Comparison of ENCODE assay signal across 8 cellular contexts in the genomic region with DNA sequence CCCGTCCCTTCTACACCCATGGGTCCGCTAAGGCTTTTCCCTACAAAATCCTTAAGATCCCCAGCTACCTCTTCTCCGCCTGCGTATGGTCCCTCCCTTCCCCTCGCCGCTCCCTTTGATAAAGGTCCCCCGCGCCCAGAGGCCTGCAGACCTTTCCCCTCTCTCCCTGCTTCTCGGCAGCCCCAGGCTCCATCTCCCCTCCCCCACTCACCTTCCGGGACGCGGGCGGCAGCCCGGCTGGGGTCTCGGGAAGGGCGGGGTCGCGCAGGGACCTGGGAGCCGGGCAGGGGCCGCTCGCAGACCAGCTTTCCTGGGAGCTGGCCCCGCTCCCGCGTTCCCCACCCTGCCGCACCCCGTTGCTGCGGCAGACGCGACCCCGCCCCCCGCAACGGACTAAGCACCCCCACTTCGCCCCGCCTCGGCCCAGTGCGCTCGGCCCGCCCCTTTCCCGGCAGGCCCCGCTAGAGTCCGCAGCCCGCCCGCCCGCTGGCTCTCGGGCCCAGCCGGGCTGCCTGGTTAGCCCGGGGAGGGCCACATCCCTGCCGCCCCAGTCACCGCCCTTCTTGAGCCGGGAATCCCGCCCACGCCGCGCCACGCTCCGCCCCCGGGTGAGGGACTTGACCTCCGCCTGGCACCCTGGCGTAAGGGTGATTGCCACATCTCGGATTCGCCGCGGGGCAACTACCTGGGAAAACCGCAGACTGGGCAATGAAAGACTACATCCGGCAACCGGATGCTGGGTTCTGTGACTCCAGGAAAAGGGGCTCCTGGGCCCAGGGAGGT. TPM values are rescaled to one million over a fixed set of nuclear protein-coding genes. Genes with fewer than 3 reads are reported as not detected.
A peak's percentile ranks its signal among the peaks of the same experiment; 100 is the strongest.
DNase-seq lines count a peak whose midpoint lies in the region; ATAC-seq and TF ChIP-seq lines count a peak whose summit lies in the region.

TSS of gene FLOT1 (minus strand) at position 372 of the 783 bp plus-strand sequence. CDS start 498 bp downstream, outside the sequence.

- H3K4me1 Mint-ChIP-seq in activated T-cell treated with anti-CD3 and anti-CD28 coated beads, Interleukin-2, amount 50 U/mL, for 24 hours (ENCODE audit: low read depth): peaks cover 75% of the 10 kb centered on the region

- BruUV-seq in IMR-90 (replicated peaks; lab: Mats Ljungman, UMichigan): no TSS peak

- no peaks in the 10 kb centered on the region for H3K27me3 Mint-ChIP-seq in activated T-cell treated with anti-CD3 and anti-CD28 coated beads, Interleukin-2, amount 50 U/mL, for 24 hours

- H3K56ac ChIP-seq in IMR-90 (ENCODE audit: extremely low read depth, insufficient read depth, low read length): peak within 1 kb of the TSS; percentile 98

- CTCF ChIA-PET in IMR-90 (lab: Yijun Ruan, JAX): interaction anchor here (1.2 kb wide), 1 partner anchor 10 kb away, joined by 3 read pairs; no protein-coding TSS in a partner anchor

- H4K91ac ChIP-seq in IMR-90 (ENCODE audit: insufficient read depth, low read depth, low read length): peak within 1 kb of the TSS; percentile 98

- ATAC-seq in GM21423 (IDR thresholded peaks at IDR 0.05; ENCODE audit: unreplicated experiment): peak; percentile 53
- ATAC-seq in IMR-90 (ENCODE audit: low read depth): peak; percentile 83

- peak within 1 kb of the TSS; percentile 98 for H3K27ac ChIP-seq in IMR-90 (ENCODE audit: insufficient read depth, low read length)

- H2BK5ac ChIP-seq in IMR-90 (ENCODE audit: low read depth, low read length, poor library complexity, severe bottlenecking): peak within 1 kb of the TSS; percentile 96

- H3K4ac ChIP-seq in IMR-90 (ENCODE audit: low read depth, low read length): peak within 1 kb of the TSS; percentile 100

- TF ChIP-seq POLR2A in IMR-90 (IDR thresholded peaks at IDR 0.05; ENCODE audit: low read depth, low read length) (peak; percentile 60), erythroblast (IDR thresholded peaks at IDR 0.05; ENCODE audit: low read length) (peak; percentile 63)

- peaks cover 67% of the 10 kb centered on the region for H3K36me3 Mint-ChIP-seq in activated T-cell treated with anti-CD3 and anti-CD28 coated beads, Interleukin-2, amount 50 U/mL, for 24 hours (ENCODE audit: low read depth)

- DNase-seq in Caki2 (ENCODE audit: low read depth) (peak; percentile 99), IMR-90 (peak; percentile 93), erythroblast (lab: John Stamatoyannopoulos, UW) (peak; percentile 93 to 96)
- DNase-seq in activated T-cell treated with anti-CD3 and anti-CD28 coated beads, Interleukin-2, amount 50 U/mL, for 24 hours: peak; percentile 97
- peak; percentile 99 for DNase-seq in stimulated activated CD8-positive, alpha-beta memory T cell treated with anti-CD3 and anti-CD28 coated beads, Interleukin-4, amount 100 ng/mL, for 48 hours

- peak within 1 kb of the TSS; percentile 78 for H2BK20ac ChIP-seq in IMR-90 (ENCODE audit: low read depth, low read length)

- H3K9ac ChIP-seq in IMR-90 (ENCODE audit: low read depth, low read length): peak within 1 kb of the TSS; percentile 99
- peak within 1 kb of the TSS; percentile 98 for H3K9ac ChIP-seq in mucosa of stomach (ENCODE audit: low read length)

- peak within 1 kb of the TSS; percentile 92 for H2BK120ac ChIP-seq in IMR-90 (ENCODE audit: low read depth, low read length)

- H3K23ac ChIP-seq in IMR-90 (ENCODE audit: low read depth, low read length): peak within 1 kb of the TSS; percentile 99

- peak within 1 kb of the TSS; percentile 92 to 98 for H4K8ac ChIP-seq in IMR-90 (ENCODE audit: low read depth in 2 of 2, low read length in 2 of 2)

- H3K4me3 ChIP-seq in IMR-90 (ENCODE audit: insufficient read depth, low read depth, low read length) (peak within 1 kb of the TSS; percentile 96), mucosa of stomach (ENCODE audit: low read length) (peak within 1 kb of the TSS; percentile 72)

- H2AFZ ChIP-seq in IMR-90 (replicated peaks; ENCODE audit: low read length, poor library complexity): peak within 1 kb of the TSS; percentile 76

- H3K27ac Mint-ChIP-seq in activated T-cell treated with anti-CD3 and anti-CD28 coated beads, Interleukin-2, amount 50 U/mL, for 24 hours: peak within 1 kb of the TSS; percentile 98

- peaks cover 18% of the 10 kb centered on the region for H3K9me1 ChIP-seq in IMR-90 (ENCODE audit: insufficient read depth, low read length)

- no peaks in the 10 kb centered on the region for H3K27me3 ChIP-seq in IMR-90 (ENCODE audit: control insufficient read depth, insufficient read depth, low read length)
- H3K27me3 ChIP-seq in mucosa of stomach (ENCODE audit: control insufficient read depth, insufficient read depth, low read length): no peaks in the 10 kb centered on the region

- H2AK9ac ChIP-seq in IMR-90 (replicated peaks; ENCODE audit: low read depth, low read length, poor library complexity): peak within 1 kb of the TSS; percentile 99

- POLR2A ChIA-PET in IMR-90 (lab: Charles Lee; ENCODE audit: unreplicated experiment): interaction anchor here (0.5 to 3.2 kb wide), 6 partner anchors 10 to 146 kb away, joined by 3 to 19 read pairs (median 4); no protein-coding TSS in a partner anchor

- peaks cover 33 to 69% of the 10 kb centered on the region in 2 experiments for H3K79me1 ChIP-seq in IMR-90 (ENCODE audit: low read depth in 1 of 2, low read length in 2 of 2)

- H3K36me3 ChIP-seq in IMR-90 (ENCODE audit: control insufficient read depth, insufficient read depth, low read length) (peaks cover 41% of the 10 kb centered on the region), mucosa of stomach (ENCODE audit: control insufficient read depth, insufficient read depth, low read length) (peaks cover 6% of the 10 kb centered on the region)

- H3K9me3 ChIP-seq in IMR-90 (ENCODE audit: control insufficient read depth, insufficient read depth, low read length) (no peaks in the 10 kb centered on the region), mucosa of stomach (ENCODE audit: control insufficient read depth, low read length) (no peaks in the 10 kb centered on the region)

- H3K9me3 Mint-ChIP-seq in activated T-cell treated with anti-CD3 and anti-CD28 coated beads, Interleukin-2, amount 50 U/mL, for 24 hours: no peaks in the 10 kb centered on the region

- H3K18ac ChIP-seq in IMR-90 (ENCODE audit: low read depth, low read length): peak within 1 kb of the TSS; percentile 96

- H4K20me1 ChIP-seq in IMR-90 (ENCODE audit: insufficient read depth, low read length): peaks cover 21% of the 10 kb centered on the region

- peak within 1 kb of the TSS; percentile 98 for H2AK5ac ChIP-seq in IMR-90 (ENCODE audit: low read depth, low read length)

- in situ Hi-C loops in Caki2 (cut with HindIII; ENCODE audit: low pct_unique_long_range_greater_than_20kb, low sequenced_read_pairs) (no loop called here), IMR-90 (cut with MboI; ENCODE audit: low sequenced_read_pairs) (loop anchor here (5.0 kb wide), 3 partner anchors 40 to 335 kb away; no protein-coding TSS in a partner anchor)

- H3K14ac ChIP-seq in IMR-90 (replicated peaks; ENCODE audit: low read depth, low read length): peak within 1 kb of the TSS; percentile 100

- H2BK15ac ChIP-seq in IMR-90 (ENCODE audit: low read depth, low read length): peak within 1 kb of the TSS; percentile 79; the same call in 2 of the 3 replicates

- 0 out of 2 replicates have a peak, but pooled peaks have one; percentile 9 for TF ChIP-seq RAD21 in IMR-90 (IDR thresholded peaks at IDR 0.05; ENCODE audit: low read length)

- WGBS in IMR-90 (ENCODE audit: extremely low coverage in 2 of 2, insufficient read length in 1 of 2), 2 experiments: 0% methylated on average over 41 of the region's 66 CpGs; no CpG with 5 or more reads in 1 of the 2 experiments

- H3K4me1 ChIP-seq in IMR-90 (ENCODE audit: control insufficient read depth, insufficient read depth, low read length) (peaks cover 18% of the 10 kb centered on the region), mucosa of stomach (ENCODE audit: control insufficient read depth, insufficient read depth, low read length) (peaks cover 42% of the 10 kb centered on the region)

- intact Hi-C loops in IMR-90 (cut with micrococcal nuclease): loop anchor here (1.0 to 5.0 kb wide), 4 partner anchors 39 to 345 kb away; no protein-coding TSS in a partner anchor

- no peak for TF ChIP-seq CTCF in IMR-90 (conservative IDR thresholded peaks at IDR 0.05; ENCODE audit: low read depth, low read length)

- dilution Hi-C loops in IMR-90 (cut with HindIII; ENCODE audit: low sequenced_read_pairs, unreplicated experiment): no loop called here

- H4K5ac ChIP-seq in IMR-90 (ENCODE audit: low read depth, low read length): peak within 1 kb of the TSS; percentile 87

- H3K4me3 Mint-ChIP-seq in activated T-cell treated with anti-CD3 and anti-CD28 coated beads, Interleukin-2, amount 50 U/mL, for 24 hours: peak within 1 kb of the TSS; percentile 92

- peak within 1 kb of the TSS; percentile 92 for H3K4me2 ChIP-seq in IMR-90 (ENCODE audit: low read depth, low read length)

TF ChIP-seq in IMR-90, 13 proteins besides CTCF, POLR2A, EP300 and RAD21 (continues in another document):
- no peak; the same call in 1 of the 2 replicates for TF ChIP-seq MXI1 (IDR thresholded peaks at IDR 0.05; ENCODE audit: borderline replicate concordance, low read depth, low read length)
- peak; percentile 3 for TF ChIP-seq SMC3 (IDR thresholded peaks at IDR 0.05; ENCODE audit: low read depth, low read length)

RNA-seq across cellular contexts. Expression of gene FLOT1, which starts in this region (rescaled TPM):
- total RNA-seq in Caki2 (2014; rRNA removed; shearing (Covaris generic); ENCODE audit: low replicate concordance): 352 and 441 TPM in 2 replicates
- total RNA-seq in IMR-90 (2012; rRNA removed): 96.2 and 104 TPM in 2 replicates
- polyA plus RNA-seq in IMR-90 (2012; rRNA removed): 161 and 162 TPM in 2 replicates
- 135 and 169 TPM in 2 replicates for polyA plus RNA-seq in IMR-90 (2012; cell fraction: cytosol; rRNA removed)
- polyA plus RNA-seq in IMR-90 (2012; cell fraction: nucleus; rRNA removed; ENCODE audit: low replicate concordance): 193 and 211 TPM in 2 replicates
- 327 TPM for polyA plus RNA-seq in PFSK-1 (2012; ENCODE audit: insufficient read length, low read depth)

Comparison
In these comparisons a context has a peak if more than half of its experiments do, and no peak if none do; other contexts are left out.
1. Peak in every context shown above with its lines: DNase-seq, ATAC-seq, H3K4me3 ChIP-seq and H3K27ac ChIP-seq.